ENCODE assay signal across 26 cellular contexts in genomic region chr22:43253839-43254238, GRCh38.
"Had no signal": no experiment of that assay in that cellular context is flagged by ENCODE, and none has a peak within 500 bp of the region (broad histone marks: within the 10 kb centered on the region; RNA-seq: fewer than 3 reads in every experiment).

No MANE protein-coding gene starts in this region.

- H3K9me3 Mint-ChIP-seq: activated CD4-positive, alpha-beta memory T cell treated with anti-CD3 and anti-CD28 coated beads, Interleukin-2, amount 10 ng/mL, durations not matched to agents 7 days and 5 days; activated naive CD4-positive, alpha-beta T cell treated with anti-CD3 and anti-CD28 coated beads for 36 hours; activated T-helper 17 cell treated with anti-CD3 and anti-CD28 coated beads, Interleukin-2, amount 50 U/mL, for 72 hours; brain had no signal

- H3K9me3 ChIP-seq: MG63 had no signal

- H3K27ac ChIP-seq: cardiac muscle cell, WERI-Rb-1 had no signal

- DNase-seq: activated CD4-positive, alpha-beta memory T cell treated with anti-CD3 and anti-CD28 coated beads, Interleukin-2, amount 10 ng/mL, durations not matched to agents 7 days and 5 days; activated CD4-positive, alpha-beta T cell treated with anti-CD3 and anti-CD28 coated beads for 36 hours; activated CD4-positive, alpha-beta T cell treated with anti-CD3 and anti-CD28 coated beads, Interleukin-2, amount 50 U/mL, for 1 hour; activated gamma-delta T cell; activated naive CD4-positive, alpha-beta T cell treated with anti-CD3 and anti-CD28 coated beads for 36 hours; activated T-cell treated with anti-CD3 and anti-CD28 coated beads for 4 hours; activated T-cell treated with anti-CD3 and anti-CD28 coated beads, Interleukin-2, amount 50 U/mL, for 48 hours; amygdala; KBM-7; MG63; MV-4-11; NCI-H1092 treated with DMSO at 0.1 percent for 48 hours; NCI-H1417 treated with DMSO at 0.1 percent for 48 hours; NCI-H1694; NCI-H2029; NCI-H345; NCI-H510A; NCI-H69; SIG-M5; T-helper 17 cell; T-helper 9 cell; WERI-Rb-1 had no signal

- H3K36me3 ChIP-seq: cardiac muscle cell, MG63, WERI-Rb-1 had no signal

- H3K4me1 Mint-ChIP-seq: activated T-helper 17 cell treated with anti-CD3 and anti-CD28 coated beads, Interleukin-2, amount 50 U/mL, for 72 hours had no signal

- H3K27me3 ChIP-seq: cardiac muscle cell, MG63 had no signal

- H3K36me3 Mint-ChIP-seq: activated naive CD8-positive, alpha-beta T cell; brain had no signal

- H3K4me3 ChIP-seq: cardiac muscle cell, MG63 had no signal

- H3K4me3 Mint-ChIP-seq: activated CD4-positive, alpha-beta memory T cell treated with anti-CD3 and anti-CD28 coated beads, Interleukin-2, amount 10 ng/mL, durations not matched to agents 7 days and 5 days; activated CD4-positive, alpha-beta T cell treated with anti-CD3 and anti-CD28 coated beads for 36 hours; activated naive CD4-positive, alpha-beta T cell treated with anti-CD3 and anti-CD28 coated beads for 36 hours; activated naive CD8-positive, alpha-beta T cell; activated T-helper 17 cell treated with anti-CD3 and anti-CD28 coated beads, Interleukin-2, amount 50 U/mL, for 72 hours; brain; T-helper 17 cell had no signal

- H3K27ac Mint-ChIP-seq: activated CD4-positive, alpha-beta memory T cell treated with anti-CD3 and anti-CD28 coated beads, Interleukin-2, amount 10 ng/mL, durations not matched to agents 7 days and 5 days; activated CD4-positive, alpha-beta T cell treated with anti-CD3 and anti-CD28 coated beads for 36 hours; activated naive CD4-positive, alpha-beta T cell treated with anti-CD3 and anti-CD28 coated beads for 36 hours; activated naive CD8-positive, alpha-beta T cell; activated T-helper 17 cell treated with anti-CD3 and anti-CD28 coated beads, Interleukin-2, amount 50 U/mL, for 72 hours; brain; T-helper 17 cell had no signal

- ATAC-seq: activated CD4-positive, alpha-beta T cell treated with anti-CD3 and anti-CD28 coated beads for 36 hours; activated T-helper 17 cell treated with anti-CD3 and anti-CD28 coated beads, Interleukin-2, amount 50 U/mL, for 72 hours; T-helper 17 cell had no signal
